9 cellular contexts compared by ENCODE assay signal in genomic region chr1:61255324-61255703, GRCh38.
DNase-seq lines count a peak whose midpoint lies in the region; ATAC-seq, FAIRE-seq and TF ChIP-seq lines count a peak whose summit lies in the region.
"Had no signal": no experiment of that assay in that cellular context is flagged by ENCODE, and none has a peak within 500 bp of the region (broad histone marks: within the 10 kb centered on the region; RNA-seq: fewer than 3 reads in every experiment).

No MANE protein-coding gene starts in this region.

- H4K20me1 ChIP-seq in KMS-11 (ENCODE audit: insufficient read depth) = no peaks in the 10 kb centered on the region
- H4K20me1 ChIP-seq in astrocyte (ENCODE audit: insufficient read depth, low read length) = no peaks in the 10 kb centered on the region
- H4K20me1 ChIP-seq in Karpas-422 (ENCODE audit: insufficient read depth, low read depth, low read length) = peaks cover 32% of the 10 kb centered on the region; the same call in 1 of the 2 replicates

- H3K36me3 Mint-ChIP-seq in astrocyte (ENCODE audit: low read depth, unreplicated experiment) = no peaks in the 10 kb centered on the region

- H3K36me3 ChIP-seq in KMS-11 (ENCODE audit: insufficient read depth) = no peaks in the 10 kb centered on the region
- no peaks in the 10 kb centered on the region for H3K36me3 ChIP-seq in astrocyte (ENCODE audit: insufficient read depth, low read length)
- H3K36me3 ChIP-seq in subcutaneous abdominal adipose tissue (ENCODE audit: control insufficient read depth in 5 of 5, insufficient read depth in 5 of 5, low read length in 5 of 5) = no peaks in the 10 kb centered on the region
- H3K36me3 ChIP-seq in Karpas-422 (ENCODE audit: insufficient read depth, low read length) = no peaks in the 10 kb centered on the region

- H2AFZ ChIP-seq in KMS-11 (ENCODE audit: low read depth) (no peak overlapping the region), astrocyte (ENCODE audit: low read depth, low read length) (no peak overlapping the region), Karpas-422 (ENCODE audit: low read length) (no peak overlapping the region)

- ATAC-seq in GM18870 (IDR thresholded peaks at IDR 0.05; ENCODE audit: unreplicated experiment) (no peak), GM21717 (IDR thresholded peaks at IDR 0.05; ENCODE audit: unreplicated experiment) (no peak)

- no peak overlapping the region for H3K27ac Mint-ChIP-seq in astrocyte (ENCODE audit: unreplicated experiment)

- H3K4me3 Mint-ChIP-seq in astrocyte (ENCODE audit: unreplicated experiment) = no peak overlapping the region

- H3K4me1 ChIP-seq in KMS-11 (ENCODE audit: low read depth, poor library complexity, severe bottlenecking) = peaks cover 29% of the 10 kb centered on the region
- H3K4me1 ChIP-seq in astrocyte (ENCODE audit: insufficient read depth, low read length) = no peaks in the 10 kb centered on the region
- H3K4me1 ChIP-seq in subcutaneous abdominal adipose tissue (ENCODE audit: control insufficient read depth in 5 of 5, insufficient read depth in 5 of 5, low read length in 5 of 5) = peaks cover 9 to 47% (median 42%) of the 10 kb centered on the region in 5 donors
- peaks cover 20% of the 10 kb centered on the region for H3K4me1 ChIP-seq in Karpas-422 (ENCODE audit: low read length)

- H3K27me3 Mint-ChIP-seq in astrocyte (ENCODE audit: low read depth, unreplicated experiment) = peaks cover 2% of the 10 kb centered on the region

- no peaks in the 10 kb centered on the region for H3K27me3 ChIP-seq in KMS-11 (ENCODE audit: insufficient read depth, low read depth)
- peaks cover 2% of the 10 kb centered on the region for H3K27me3 ChIP-seq in astrocyte (ENCODE audit: insufficient read depth, low read length)
- H3K27me3 ChIP-seq in layer of hippocampus (ENCODE audit: control insufficient read depth, insufficient read depth, low read length) = no peaks in the 10 kb centered on the region
- no peaks in the 10 kb centered on the region for H3K27me3 ChIP-seq in subcutaneous abdominal adipose tissue (ENCODE audit: control insufficient read depth in 5 of 5, insufficient read depth in 4 of 5, low read length in 5 of 5)
- H3K27me3 ChIP-seq in Karpas-422 (ENCODE audit: low read length) = no peaks in the 10 kb centered on the region

- no peaks in the 10 kb centered on the region for H3K79me2 ChIP-seq in KMS-11 (ENCODE audit: insufficient read depth, low read depth)
- no peaks in the 10 kb centered on the region for H3K79me2 ChIP-seq in astrocyte (ENCODE audit: insufficient read depth, low read length)
- H3K79me2 ChIP-seq in Karpas-422 (ENCODE audit: low read length) = no peaks in the 10 kb centered on the region

- H3K4me2 ChIP-seq in KMS-11 (peak overlapping the region; percentile 30; the same call in 1 of the 2 replicates), astrocyte (ENCODE audit: low read length) (peak overlapping the region; percentile 69), Karpas-422 (ENCODE audit: low read depth, low read length, poor library complexity, severe bottlenecking) (no peak overlapping the region)

- peaks cover 17% of the 10 kb centered on the region for H3K4me1 Mint-ChIP-seq in astrocyte (ENCODE audit: low read depth, unreplicated experiment)

- H3K4me3 ChIP-seq in KMS-11 (IDR thresholded peaks at IDR 0.05; ENCODE audit: insufficient read depth, low read depth, low read length) (no peak overlapping the region), astrocyte (ENCODE audit: insufficient read depth, low read depth, low read length) (peak overlapping the region; percentile 30), subcutaneous abdominal adipose tissue (ENCODE audit: low read depth in 1 of 5, low read length in 5 of 5) (peak overlapping the region; percentile 45 to 71 (median 67)), Karpas-422 (ENCODE audit: low read length) (no peak overlapping the region)

- H3K9me3 ChIP-seq in astrocyte (ENCODE audit: insufficient read depth, low read depth, low read length) (no peaks in the 10 kb centered on the region), subcutaneous abdominal adipose tissue (ENCODE audit: control insufficient read depth in 5 of 5, low read length in 5 of 5) (no peaks in the 10 kb centered on the region), Karpas-422 (ENCODE audit: low read length) (no peaks in the 10 kb centered on the region)

- no peak for TF ChIP-seq CTCF in KMS-11 (conservative IDR thresholded peaks at IDR 0.05; ENCODE audit: low read depth, low read length)
- no peak for TF ChIP-seq CTCF in astrocyte (IDR thresholded peaks at IDR 0.05; ENCODE audit: insufficient read depth, low read depth, low read length)

- no peak overlapping the region for H3K27ac ChIP-seq in KMS-11
- no peak overlapping the region for H3K27ac ChIP-seq in astrocyte (ENCODE audit: low read depth, low read length)
- H3K27ac ChIP-seq in layer of hippocampus (ENCODE audit: low read depth, low read length) = peak overlapping the region; percentile 39
- peak overlapping the region; percentile 96 for H3K27ac ChIP-seq in subcutaneous abdominal adipose tissue (ENCODE audit: low read depth, low read length)
- no peak overlapping the region for H3K27ac ChIP-seq in Karpas-422 (ENCODE audit: low read length)

- FAIRE-seq in astrocyte (lab: Jason Lieb, UNC) = no peak

- H3K9ac ChIP-seq in KMS-11 (no peak overlapping the region), astrocyte (ENCODE audit: low read length) (peak overlapping the region; percentile 5), subcutaneous abdominal adipose tissue (ENCODE audit: low read length in 5 of 5) (peak overlapping the region; percentile 45 to 79 (median 62)), Karpas-422 (ENCODE audit: low read length) (no peak overlapping the region)

- no peak for DNase-seq in astrocyte (ENCODE audit: low read depth)
- no peak for DNase-seq in NCI-H2227 treated with DMSO at 0.1 percent for 48 hours (lab: John Stamatoyannopoulos, UW)
- DNase-seq in Karpas-422 = no peak
- DNase-seq: activated CD4-positive, alpha-beta T cell treated with anti-CD3 and anti-CD28 coated beads, Interleukin-2, amount 50 U/mL, for 4 hours had no signal

- no peaks in the 10 kb centered on the region; the same call in 1 of the 2 replicates for H3K9me2 ChIP-seq in Karpas-422 (replicated peaks; ENCODE audit: insufficient read depth, low read length)

- H3K9me3 Mint-ChIP-seq in astrocyte (ENCODE audit: unreplicated experiment) = no peaks in the 10 kb centered on the region

Comparison
In these comparisons a context has a peak if more than half of its experiments do, and no peak if none do; other contexts are left out.
1. H3K27ac ChIP-seq: peak in layer of hippocampus (single experiment) and subcutaneous abdominal adipose tissue (single experiment); none in KMS-11 (single experiment), astrocyte (single experiment) and Karpas-422 (single experiment).
2. H3K4me3 ChIP-seq: peak in astrocyte (single experiment) and subcutaneous abdominal adipose tissue (5 of 5); none in KMS-11 (single experiment) and Karpas-422 (single experiment).
3. H3K9ac ChIP-seq: peak in astrocyte (single experiment) and subcutaneous abdominal adipose tissue (5 of 5); none in KMS-11 (single experiment) and Karpas-422 (single experiment).